ENCODE assay signal across 10 cellular contexts in genomic region chr17:7380321-7380720, GRCh38. TPM values are rescaled to one million over a fixed set of nuclear protein-coding genes. Genes with fewer than 3 reads are reported as not detected.
DNase-seq lines count a peak whose midpoint lies in the region; ATAC-seq, FAIRE-seq and TF ChIP-seq lines count a peak whose summit lies in the region.
"Had no signal": no experiment of that assay in that cellular context is flagged by ENCODE, and none has a peak within 500 bp of the region (broad histone marks: within the 10 kb centered on the region; RNA-seq: fewer than 3 reads in every experiment).

No MANE protein-coding gene starts in this region.

- DNase-seq in CD4-positive, alpha-beta T cell: no peak
- DNase-seq in PC-9: peak in 1 of 2 experiments; percentile 44
- DNase-seq in pancreas: peak; percentile 69 to 79 (median 78)
- DNase-seq in superior temporal gyrus (ENCODE audit: extremely low spot score): no peak
- DNase-seq in NCI-H1436 treated with DMSO at 0.1 percent for 48 hours (lab: John Stamatoyannopoulos, UW): no peak
- DNase-seq in NK-92 treated with Interleukin-12 subunit alpha and Interleukin-12 subunit beta, amount 100 ng/mL, for 24 hours (lab: John Stamatoyannopoulos, UW): no peak
- DNase-seq: activated CD4-positive, alpha-beta T cell treated with anti-CD3 and anti-CD28 coated beads, Interleukin-2, amount 50 U/mL, for 4 hours had no signal

- H3K27me3 ChIP-seq in CD4-positive, alpha-beta T cell (ENCODE audit: control insufficient read depth, insufficient read depth, low read length): peaks cover 21% of the 10 kb centered on the region
- H3K27me3 ChIP-seq in PC-9 (ENCODE audit: insufficient read depth, low read depth) (no peaks in the 10 kb centered on the region), gastroesophageal sphincter (no peaks in the 10 kb centered on the region), pancreas (no peaks in the 10 kb centered on the region)

- CTCF ChIA-PET in CD4-positive, alpha-beta T cell (lab: Charles Lee): interaction anchor here (0.8 kb wide), 1 partner anchor 24 kb away, joined by 4 read pairs; no protein-coding TSS in a partner anchor
- CTCF ChIA-PET in PC-9 (lab: Charles Lee): interaction anchor here (0.5 kb wide), 1 partner anchor 25 kb away, joined by 9 read pairs; no protein-coding TSS in a partner anchor

- 0% methylated on average over 1 of the region's 7 CpGs; no CpG with 5 or more reads in 1 of the 2 donors for WGBS in gastroesophageal sphincter (ENCODE audit: low coverage in 1 of 2), 2 donors
- WGBS in pancreas, 2 donors: 4 to 6% methylated on average over 7 of the region's 7 CpGs

- H3F3A ChIP-seq in PC-9 (ENCODE audit: insufficient read depth, low read depth): no peaks in the 10 kb centered on the region

- H3K4me3 ChIP-seq in PC-9 (peak overlapping the region; percentile 78), gastroesophageal sphincter (peak overlapping the region; percentile 15 to 58), pancreas (peak overlapping the region; percentile 55 to 78 (median 64))

- no peaks in the 10 kb centered on the region for H3K4me1 ChIP-seq in PC-9 (replicated peaks; ENCODE audit: insufficient read depth)
- peaks cover 0 to 43% (median 21%) of the 10 kb centered on the region in 3 donors for H3K4me1 ChIP-seq in gastroesophageal sphincter
- peaks cover 6 to 11% (median 8%) of the 10 kb centered on the region in 3 donors for H3K4me1 ChIP-seq in pancreas

- H3K4me2 ChIP-seq in PC-9: peak overlapping the region; percentile 91

- 0 out of 2 replicates have a peak, but pooled peaks cover 4% of the 10 kb centered on the region for H3K79me2 ChIP-seq in PC-9 (ENCODE audit: low read depth)

- ATAC-seq in CD4-positive, alpha-beta T cell (ENCODE audit: poor library complexity): no peak
- ATAC-seq in gastroesophageal sphincter: peak; percentile 73
- peak; percentile 65 to 85 (median 78) for ATAC-seq in pancreas
- no peak for ATAC-seq in GM19467 (IDR thresholded peaks at IDR 0.05; ENCODE audit: unreplicated experiment)

- H2AFZ ChIP-seq in PC-9: peak overlapping the region; percentile 81

- no peaks in the 10 kb centered on the region for H4K20me1 ChIP-seq in PC-9 (ENCODE audit: insufficient read depth)

- no TSS peak for BruUV-seq in PC-9 (replicated peaks; lab: Mats Ljungman, UMichigan)

- intact Hi-C loops in CD4-positive, alpha-beta T cell (cut with DNase I, micrococcal nuclease): loop anchor here in 1 of 2 experiments (10.0 kb wide), 1 partner anchor 54 kb away; the partner anchor contains the start of genes FGF11 and TMEM102
- intact Hi-C loops in PC-9 (cut with micrococcal nuclease; ENCODE audit: unreplicated experiment) (loop anchor here (2.0 kb wide), 1 partner anchor 24 kb away; no protein-coding TSS in a partner anchor), pancreas (cut with DNase I) (no loop called here)

- H3K9me3 ChIP-seq in CD4-positive, alpha-beta T cell (ENCODE audit: control insufficient read depth, low read length): no peaks in the 10 kb centered on the region
- H3K9me3 ChIP-seq in PC-9 (ENCODE audit: insufficient read depth, low read depth) (no peaks in the 10 kb centered on the region), gastroesophageal sphincter (no peaks in the 10 kb centered on the region), pancreas (no peaks in the 10 kb centered on the region)

- H3K9me3 Mint-ChIP-seq in CD4-positive, alpha-beta T cell: no peaks in the 10 kb centered on the region

- no peak overlapping the region for H3K27ac Mint-ChIP-seq in CD4-positive, alpha-beta T cell

- H3K27me3 Mint-ChIP-seq in CD4-positive, alpha-beta T cell: peaks cover 55% of the 10 kb centered on the region

- no peak overlapping the region for H3K27ac ChIP-seq in CD4-positive, alpha-beta T cell (ENCODE audit: low read depth, low read length)
- H3K27ac ChIP-seq in PC-9: no peak overlapping the region
- peak overlapping the region in 3 of 4 donors; percentile 73 to 80 (median 77) for H3K27ac ChIP-seq in gastroesophageal sphincter
- H3K27ac ChIP-seq in pancreas: peak overlapping the region; percentile 56 to 77 (median 74)

- peaks cover 4% of the 10 kb centered on the region for H3K36me3 Mint-ChIP-seq in CD4-positive, alpha-beta T cell (ENCODE audit: low read depth)

- no peaks in the 10 kb centered on the region for H3K36me3 ChIP-seq in PC-9 (ENCODE audit: low read depth)
- no peaks in the 10 kb centered on the region for H3K36me3 ChIP-seq in gastroesophageal sphincter
- no peaks in the 10 kb centered on the region for H3K36me3 ChIP-seq in pancreas

- POLR2A ChIA-PET in CD4-positive, alpha-beta T cell (lab: Charles Lee): no interaction called here
- POLR2A ChIA-PET in PC-9 (lab: Charles Lee; ENCODE audit: unreplicated experiment): interaction anchor here (0.5 to 1.0 kb wide), 4 partner anchors 51 to 199 kb away, joined by 3 to 4 read pairs (median 4); partner anchors contain the start of genes CD68 and NEURL4

- TF ChIP-seq EP300 in gastroesophageal sphincter (IDR thresholded peaks at IDR 0.05): no peak

- H3K4me3 Mint-ChIP-seq in CD4-positive, alpha-beta T cell: peak overlapping the region; percentile 56

- TF ChIP-seq CTCF in CD4-positive, alpha-beta T cell (IDR thresholded peaks at IDR 0.05): no peak
- TF ChIP-seq CTCF in PC-9 (conservative IDR thresholded peaks at IDR 0.05) (no peak), gastroesophageal sphincter (IDR thresholded peaks at IDR 0.05) (no peak), pancreas (IDR thresholded peaks at IDR 0.05) (no peak)

- H3K4me1 Mint-ChIP-seq in CD4-positive, alpha-beta T cell (ENCODE audit: low read depth): peaks cover 10% of the 10 kb centered on the region

- no peak for FAIRE-seq in pancreas (lab: Jason Lieb, UNC)

- TF ChIP-seq POLR2A in gastroesophageal sphincter (IDR thresholded peaks at IDR 0.05): no peak

- no peaks in the 10 kb centered on the region for H3K9me2 ChIP-seq in PC-9 (ENCODE audit: insufficient read depth)

RNA-seq across cellular contexts. Expression of gene TNK1, which starts 0.6 kb away (rescaled TPM):
- total RNA-seq in CD4-positive, alpha-beta T cell: 10 to 100 TPM; 11.0 to 12.4 TPM
- total RNA-seq in PC-9 (2021) (15.8 and 18.8 TPM in 2 replicates), gastroesophageal sphincter (1 to 10 TPM; 2.0 to 4.4 (median 3.5) TPM), pancreas (1 to 10 TPM; 4.9 to 9.0 (median 5.7) TPM)
- polyA plus RNA-seq in pancreas: 10 to 100 TPM; 10.8 to 13.8 TPM

RNA-seq across cellular contexts. Expression of gene PLSCR3, which starts 14.0 kb away (rescaled TPM):
- total RNA-seq in CD4-positive, alpha-beta T cell: 10 to 100 TPM; 66.3 to 70.3 TPM
- total RNA-seq in PC-9 (2021) (53.0 and 64.5 TPM in 2 replicates), gastroesophageal sphincter (10 to 100 TPM; 16.8 to 38.1 (median 17.7) TPM), pancreas (10 to 100 TPM in 2 of 6 donors, 1 to 10 TPM in 4; 6.5 to 15.6 (median 9.0) TPM)
- polyA plus RNA-seq in pancreas: 10 to 100 TPM; 14.0 to 20.1 TPM

RNA-seq across cellular contexts. Expression of gene TMEM256, which starts 23.6 kb away (rescaled TPM):
- total RNA-seq in CD4-positive, alpha-beta T cell: 10 to 100 TPM; 29.0 to 29.4 TPM
- total RNA-seq in PC-9 (2021) (55.4 and 91.7 TPM in 2 replicates), gastroesophageal sphincter (10 to 100 TPM; 31.1 to 66.6 (median 57.8) TPM), pancreas (10 to 100 TPM; 32.8 to 53.5 (median 43.1) TPM)
- 100 to 1,000 TPM in 1 of 2 donors, 10 to 100 TPM in 1; 88.3 to 119 TPM for polyA plus RNA-seq in pancreas

RNA-seq across cellular contexts. Expression of gene TMEM95, which starts 25.4 kb away (rescaled TPM):
- total RNA-seq in CD4-positive, alpha-beta T cell: not detected
- total RNA-seq in PC-9 (2021): 0.45 and 0.50 TPM in 2 replicates
- total RNA-seq in gastroesophageal sphincter: not detected
- not detected for total RNA-seq in pancreas
- not detected for polyA plus RNA-seq in pancreas
- total RNA-seq: HT1080 had no signal

RNA-seq across cellular contexts. Expression of gene NLGN2, which starts 27.3 kb away (rescaled TPM):
- 1 to 10 TPM; 7.6 to 8.4 TPM for total RNA-seq in CD4-positive, alpha-beta T cell
- total RNA-seq in PC-9 (2021) (86.3 and 98.8 TPM in 2 replicates), gastroesophageal sphincter (10 to 100 TPM in 3 of 4 donors, 1 to 10 TPM in 1; 9.9 to 28.4 (median 14.4) TPM), pancreas (1 to 10 TPM; 2.9 to 8.4 (median 4.5) TPM)
- polyA plus RNA-seq in pancreas: 10 to 100 TPM in 1 of 2 donors, 1 to 10 TPM in 1; 7.4 to 13.7 TPM

Comparison
In these comparisons a context has a peak if more than half of its experiments do, and no peak if none do; other contexts are left out.
1. ATAC-seq: peak in gastroesophageal sphincter (single experiment) and pancreas (4 of 4); none in CD4-positive, alpha-beta T cell (single experiment) and GM19467 (single experiment).
2. DNase-seq: peak in pancreas (6 of 6); none in CD4-positive, alpha-beta T cell (0 of 10), superior temporal gyrus (single experiment), NCI-H1436 treated with DMSO at 0.1 percent for 48 hours (single experiment) and NK-92 treated with Interleukin-12 subunit alpha and Interleukin-12 subunit beta, amount 100 ng/mL, for 24 hours (single experiment).
3. H3K27ac ChIP-seq: peak in gastroesophageal sphincter (3 of 4) and pancreas (4 of 4); none in CD4-positive, alpha-beta T cell (single experiment) and PC-9 (single experiment).
4. Peak in every context shown above with its lines, with median percentiles within 50 percentile points of each other: H3K4me3 ChIP-seq.